ENCODE assay signal across 8 cellular contexts in genomic region chr17:72832306-72832705, GRCh38.
"Had no signal": no experiment of that assay in that cellular context is flagged by ENCODE, and none has a peak within 500 bp of the region (broad histone marks: within the 10 kb centered on the region; RNA-seq: fewer than 3 reads in every experiment).

No MANE protein-coding gene starts in this region.

- H3K4me3 ChIP-seq: GM12878 had no signal

- FAIRE-seq: G401.6, GM12878, GM12891, GM12892, GM18507, GM19239 had no signal

- ATAC-seq: GM12878 had no signal

- DNase-seq: GDM1, GF-D8 had no signal
